ENCODE assay signal across 17 cellular contexts in genomic region chr9:73845539-73845938, GRCh38.
DNase-seq lines count a peak whose midpoint lies in the region; ATAC-seq and TF ChIP-seq lines count a peak whose summit lies in the region.
"Had no signal": no experiment of that assay in that cellular context is flagged by ENCODE, and none has a peak within 500 bp of the region (broad histone marks: within the 10 kb centered on the region; RNA-seq: fewer than 3 reads in every experiment).

No MANE protein-coding gene starts in this region.

- no peaks in the 10 kb centered on the region for H3K27me3 ChIP-seq in right atrium auricular region

- TF ChIP-seq CTCF in GM10248 (IDR thresholded peaks at IDR 0.05; ENCODE audit: control extremely low read depth, extremely low read depth, low read depth, missing control alignments) (no peak), right atrium auricular region (IDR thresholded peaks at IDR 0.05) (no peak)

- intact Hi-C loops in Right ventricle myocardium inferior (cut with DNase I), result no loop called here

- no peaks in the 10 kb centered on the region for H3K36me3 ChIP-seq in right atrium auricular region

- H3K27ac ChIP-seq in right atrium auricular region (no peak overlapping the region), substantia nigra (ENCODE audit: low read depth, low read length, poor library complexity, severe bottlenecking) (no peak overlapping the region)
- H3K27ac ChIP-seq: 22Rv1, skin epidermis had no signal

- CTCF ChIA-PET in GM10248 (lab: Yijun Ruan, JAX), result interaction anchor here (1.2 to 1.3 kb wide), 2 partner anchors 8 to 23 kb away, joined by 3 read pairs; no protein-coding TSS in a partner anchor

- H3K4me3 ChIP-seq in right atrium auricular region, result no peak overlapping the region
- H3K4me3 ChIP-seq: skin epidermis had no signal

- H3K9me3 ChIP-seq in right atrium auricular region, result no peaks in the 10 kb centered on the region

- no peaks in the 10 kb centered on the region for H3K4me1 ChIP-seq in right atrium auricular region

- POLR2A ChIA-PET in GM10248 (lab: Yijun Ruan, JAX), result no interaction called here

- DNase-seq in GM10248 (ENCODE audit: extremely low spot score) (peak; percentile 7), Right ventricle myocardium inferior (ENCODE audit: missing footprints) (no peak), right atrium auricular region (ENCODE audit: low spot score) (no peak), substantia nigra (lab: John Stamatoyannopoulos, UW) (no peak), dedifferentiated amniotic fluid mesenchymal stem cell (ENCODE audit: extremely low spot score) (no peak)
- DNase-seq: activated CD4-positive, alpha-beta T cell treated with anti-CD3 and anti-CD28 coated beads for 1 hour; activated naive CD8-positive, alpha-beta T cell treated with anti-CD3 and anti-CD28 coated beads, Interleukin-2, amount 50 U/mL, for 24 hours; CD4-positive, alpha-beta T cell; foreskin melanocyte; NCI-H748 treated with DMSO at 0.1 percent for 48 hours; nucleus accumbens; T-helper 17 cell had no signal

- peak; percentile 83 for ATAC-seq in GM19395 (IDR thresholded peaks at IDR 0.05; ENCODE audit: unreplicated experiment)
- ATAC-seq in HG02852 (IDR thresholded peaks at IDR 0.05; ENCODE audit: unreplicated experiment), result peak; percentile 79
- ATAC-seq in HG03469 (IDR thresholded peaks at IDR 0.05; ENCODE audit: unreplicated experiment), result peak; percentile 74
- no peak for ATAC-seq in Right ventricle myocardium inferior
- ATAC-seq: activated naive CD8-positive, alpha-beta T cell treated with anti-CD3 and anti-CD28 coated beads, Interleukin-2, amount 50 U/mL, for 24 hours; T-helper 17 cell had no signal
